ENCODE assay signal across 1 cellular context in the genomic region with DNA sequence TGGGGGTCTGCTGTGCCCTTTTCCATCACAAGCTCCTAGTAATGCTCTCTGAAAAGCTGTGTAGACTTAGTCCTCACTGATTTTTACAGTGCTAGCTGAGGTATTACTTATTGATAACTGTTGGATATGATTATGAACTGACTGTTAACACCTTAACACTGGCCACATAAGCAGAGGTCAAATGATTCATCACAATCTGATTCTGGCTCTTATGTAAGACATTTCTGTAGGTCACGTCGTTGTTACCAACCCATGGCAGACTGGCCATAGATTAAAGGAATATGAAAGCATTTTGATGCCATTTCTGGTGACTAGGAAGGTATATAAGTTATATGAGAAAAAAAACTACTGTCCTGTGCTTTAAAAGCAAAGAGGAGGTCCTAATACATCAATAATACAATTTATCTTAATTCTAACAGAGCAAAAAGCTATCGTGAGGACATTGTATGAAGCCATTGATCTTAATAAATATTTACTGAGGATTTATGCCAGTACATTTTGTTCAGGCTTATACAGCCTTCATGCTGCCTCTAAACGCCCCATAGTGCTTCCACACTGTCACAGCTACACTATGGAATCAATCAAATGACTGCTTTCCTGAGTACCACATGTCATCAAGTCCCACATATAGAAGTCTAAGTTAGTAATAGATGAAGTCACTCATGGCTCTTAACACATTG.
TF ChIP-seq lines count a peak whose summit lies in the region.

No MANE protein-coding gene starts in this region.

TF ChIP-seq in IMR-90, 13 proteins besides CTCF, POLR2A, EP300 and RAD21 (continued from another document):
- TF ChIP-seq CHD1 (IDR thresholded peaks at IDR 0.05; ENCODE audit: low read depth, low read length) (no peak), BHLHE40 (IDR thresholded peaks at IDR 0.05; ENCODE audit: low read depth, low read length) (no peak), MXI1 (IDR thresholded peaks at IDR 0.05; ENCODE audit: borderline replicate concordance, low read depth, low read length) (no peak), MAZ (IDR thresholded peaks at IDR 0.05; ENCODE audit: borderline replicate concordance, low read depth, low read length) (no peak)
TF ChIP-seq in IMR-90: peak in this region for 0.
